In genomic region chr9:70952131-70952727, GRCh38 we compare ENCODE assay signal across 22 cellular contexts.
DNase-seq lines count a peak whose midpoint lies in the region; FAIRE-seq and TF ChIP-seq lines count a peak whose summit lies in the region.
"Had no signal": no experiment of that assay in that cellular context is flagged by ENCODE, and none has a peak within 500 bp of the region (broad histone marks: within the 10 kb centered on the region; RNA-seq: fewer than 3 reads in every experiment).

No MANE protein-coding gene starts in this region.

- TF ChIP-seq POLR2A in H54 (IDR thresholded peaks at IDR 0.05; ENCODE audit: low read depth, low read length), result no peak

- H3K4me1 Mint-ChIP-seq in chondrocyte (ENCODE audit: low read depth), result peaks cover 38% of the 10 kb centered on the region
- peaks cover 7% of the 10 kb centered on the region for H3K4me1 Mint-ChIP-seq in type B pancreatic cell (ENCODE audit: unreplicated experiment)
- H3K4me1 Mint-ChIP-seq: CD14-positive monocyte had no signal

- H3K27me3 ChIP-seq in neuron (ENCODE audit: insufficient read depth, low read length), result no peaks in the 10 kb centered on the region
- H3K27me3 ChIP-seq: MG63 had no signal

- peak; percentile 30 for FAIRE-seq in H54 (lab: Jason Lieb, UNC)
- FAIRE-seq: D721Med, K562 had no signal

- H3K27me3 Mint-ChIP-seq in chondrocyte (ENCODE audit: low read depth), result no peaks in the 10 kb centered on the region
- H3K27me3 Mint-ChIP-seq in type B pancreatic cell, result no peaks in the 10 kb centered on the region

- no peaks in the 10 kb centered on the region for H3K9me3 ChIP-seq in neuron (ENCODE audit: low read length)
- H3K9me3 ChIP-seq: MG63 had no signal

- DNase-seq in AG10803 (ENCODE audit: low read depth) (peak; percentile 43), H54 (ENCODE audit: insufficient read length, low spot score) (no peak), chondrocyte (ENCODE audit: low spot score) (no peak), NCI-H2171 treated with DMSO at 0.1 percent for 48 hours (lab: John Stamatoyannopoulos, UW) (no peak), NCI-H1436 treated with DMSO at 0.1 percent for 48 hours (lab: John Stamatoyannopoulos, UW) (no peak), type B pancreatic cell (ENCODE audit: extremely low spot score, unreplicated experiment) (no peak)
- DNase-seq in activated effector memory CD4-positive, alpha-beta T cell treated with anti-CD3 and anti-CD28 coated beads, Interleukin-2, amount 50 U/mL, for 16 hours, result no peak
- DNase-seq: 8988T, AML-193, DMS53, GOT3, MG63, NCI-H1417 treated with DMSO at 0.1 percent for 48 hours, NCI-H187 treated with DMSO at 0.1 percent for 48 hours, NCI-H2107, NCI-H2227 treated with DMSO at 0.1 percent for 48 hours, NCI-H510A treated with DMSO at 0.1 percent for 48 hours, NCI-H748 treated with DMSO at 0.1 percent for 48 hours had no signal

- H3K36me3 ChIP-seq in neuron (ENCODE audit: insufficient read depth, low read length), result no peaks in the 10 kb centered on the region
- H3K36me3 ChIP-seq: MG63 had no signal

- TF ChIP-seq CTCF in AG10803 (conservative IDR thresholded peaks at IDR 0.05; ENCODE audit: low read length), result no peak
- no peak for TF ChIP-seq CTCF in chondrocyte (IDR thresholded peaks at IDR 0.05)
- no peak for TF ChIP-seq CTCF in type B pancreatic cell (conservative IDR thresholded peaks at IDR 0.05)

- H3K4me3 Mint-ChIP-seq in chondrocyte (ENCODE audit: unreplicated experiment) (no peak overlapping the region), type B pancreatic cell (no peak overlapping the region)
- H3K4me3 Mint-ChIP-seq: CD14-positive monocyte had no signal

- H3K27ac Mint-ChIP-seq in chondrocyte (ENCODE audit: unreplicated experiment), result peak overlapping the region; percentile 52
- H3K27ac Mint-ChIP-seq in type B pancreatic cell, result no peak overlapping the region
- H3K27ac Mint-ChIP-seq: CD14-positive monocyte had no signal

- peaks cover 23% of the 10 kb centered on the region for H3K4me1 ChIP-seq in neuron (ENCODE audit: insufficient read depth, low read length)

- no peaks in the 10 kb centered on the region for H3K9me3 Mint-ChIP-seq in chondrocyte (ENCODE audit: low read depth)
- no peaks in the 10 kb centered on the region for H3K9me3 Mint-ChIP-seq in type B pancreatic cell
- H3K9me3 Mint-ChIP-seq: CD14-positive monocyte had no signal

- no peak overlapping the region for H3K4me3 ChIP-seq in AG10803 (ENCODE audit: low read length)
- no peak overlapping the region for H3K4me3 ChIP-seq in neuron (ENCODE audit: low read length)
- H3K4me3 ChIP-seq: K562, MG63 had no signal

- H3K36me3 Mint-ChIP-seq in chondrocyte (ENCODE audit: low read depth) (no peaks in the 10 kb centered on the region), type B pancreatic cell (no peaks in the 10 kb centered on the region)
- H3K36me3 Mint-ChIP-seq: CD14-positive monocyte had no signal

- H2AFZ ChIP-seq in neuron (ENCODE audit: low read depth, low read length), result peak overlapping the region; percentile 42
